In the genomic region with DNA sequence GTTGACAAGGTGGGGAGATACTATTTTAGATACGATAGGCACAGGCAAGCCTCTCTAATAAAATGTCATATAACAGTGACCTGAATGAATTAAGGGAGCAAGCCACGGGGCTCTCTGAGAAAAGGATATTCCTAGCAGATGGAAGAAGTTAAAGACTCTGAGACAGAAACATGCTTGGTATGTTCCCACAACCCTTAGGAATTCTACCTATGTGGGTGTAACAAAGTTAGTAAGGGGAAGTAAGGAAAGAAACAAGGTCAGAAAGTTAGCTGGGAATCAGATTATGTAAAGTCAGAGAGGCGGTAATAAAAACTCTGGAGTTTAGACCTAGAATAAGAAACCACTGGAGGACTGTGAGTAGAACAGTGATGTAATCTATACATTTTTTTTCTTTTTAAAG, we compare ENCODE assay signal across 19 cellular contexts. TPM values are rescaled to one million over a fixed set of nuclear protein-coding genes. Genes with fewer than 3 reads are reported as not detected.
A peak's percentile ranks its signal among the peaks of the same experiment; 100 is the strongest.
DNase-seq lines count a peak whose midpoint lies in the region; ATAC-seq and TF ChIP-seq lines count a peak whose summit lies in the region.
"Had no signal": no experiment of that assay in that cellular context is flagged by ENCODE, and none has a peak within 500 bp of the region (broad histone marks: within the 10 kb centered on the region; RNA-seq: fewer than 3 reads in every experiment).

No MANE protein-coding gene starts in this region.

- no peak overlapping the region for H3K27ac Mint-ChIP-seq in glutamatergic neuron (ENCODE audit: unreplicated experiment)
- H3K27ac Mint-ChIP-seq: CD4-positive, alpha-beta T cell; IgD-negative memory B cell; T-helper 17 cell had no signal

- peak; percentile 89 for ATAC-seq in SK-N-SH treated with all-trans-retinoic acid at 6 μM for 48 hours
- no peak for ATAC-seq in heart right ventricle
- ATAC-seq: gastroesophageal sphincter, left ventricle myocardium superior, Panc1, T-helper 17 cell had no signal

- H3K27me3 ChIP-seq in heart right ventricle: no peaks in the 10 kb centered on the region
- no peaks in the 10 kb centered on the region for H3K27me3 ChIP-seq in tibial nerve
- H3K27me3 ChIP-seq: gastroesophageal sphincter had no signal

- intact Hi-C loops in heart right ventricle (cut with DNase I): no loop called here

- H3K27ac ChIP-seq in heart right ventricle: no peak overlapping the region
- H3K27ac ChIP-seq in tibial nerve: no peak overlapping the region
- H3K27ac ChIP-seq: gastroesophageal sphincter had no signal

- H3K9me3 Mint-ChIP-seq in glutamatergic neuron (ENCODE audit: unreplicated experiment): no peaks in the 10 kb centered on the region
- H3K9me3 Mint-ChIP-seq: CD4-positive, alpha-beta T cell had no signal

- TF ChIP-seq EP300 in tibial nerve (IDR thresholded peaks at IDR 0.05): no peak

- peaks cover 2% of the 10 kb centered on the region for H3K27me3 Mint-ChIP-seq in glutamatergic neuron (ENCODE audit: unreplicated experiment)
- H3K27me3 Mint-ChIP-seq: CD4-positive, alpha-beta T cell; IgD-negative memory B cell; T-helper 17 cell had no signal

- no peak for TF ChIP-seq CTCF in retinal pigment epithelial cell (conservative IDR thresholded peaks at IDR 0.05; ENCODE audit: low read depth, low read length)
- TF ChIP-seq CTCF in heart right ventricle (IDR thresholded peaks at IDR 0.05): no peak
- TF ChIP-seq CTCF in glutamatergic neuron (IDR thresholded peaks at IDR 0.05; ENCODE audit: partially characterized antibody, unreplicated experiment): no peak
- TF ChIP-seq CTCF in tibial nerve (IDR thresholded peaks at IDR 0.05): no peak

- no peaks in the 10 kb centered on the region for H3K4me1 ChIP-seq in heart right ventricle
- no peaks in the 10 kb centered on the region for H3K4me1 ChIP-seq in tibial nerve
- H3K4me1 ChIP-seq: gastroesophageal sphincter had no signal

- no peak overlapping the region for H3K4me3 Mint-ChIP-seq in glutamatergic neuron (ENCODE audit: unreplicated experiment)
- H3K4me3 Mint-ChIP-seq: CD4-positive, alpha-beta T cell; IgD-negative memory B cell; neural crest cell; T-helper 17 cell had no signal

- TF ChIP-seq POLR2A in tibial nerve (IDR thresholded peaks at IDR 0.05): no peak

- peaks cover 0 to 10% (median 3%) of the 10 kb centered on the region in 11 donors for H3K9me3 ChIP-seq in heart right ventricle
- peaks cover 0 to 6% (median 0%) of the 10 kb centered on the region in 4 donors for H3K9me3 ChIP-seq in tibial nerve

- WGBS in heart right ventricle, 2 donors: 59 to 85% methylated on average over 3 of the region's 3 CpGs
- 75 to 80% methylated on average over 3 of the region's 3 CpGs for WGBS in tibial nerve, 2 donors

- DNase-seq in GM04504 (ENCODE audit: low read depth) (peak; percentile 71), glomerular visceral epithelial cell (ENCODE audit: extremely low spot score) (peak; percentile 45), retinal pigment epithelial cell (ENCODE audit: low read depth) (peak; percentile 43), heart right ventricle (no peak), glutamatergic neuron (no peak), tibial nerve (ENCODE audit: low spot score in 2 of 2) (no peak)
- no peak for DNase-seq in activated CD4-positive, CD25-positive, alpha-beta regulatory T cell treated with anti-CD3 and anti-CD28 coated beads, Interleukin-2, amount 50 U/mL, for 72 hours
- DNase-seq: activated CD4-positive, alpha-beta T cell treated with anti-CD3 and anti-CD28 coated beads for 4 hours; CD4-positive, alpha-beta T cell; left ventricle myocardium superior; NCI-H524; stimulated activated naive CD4-positive, alpha-beta T cell treated with Interleukin-2 at 50 U/mL for 16 hours; T-helper 17 cell had no signal

- peaks cover 14% of the 10 kb centered on the region for H3K4me1 Mint-ChIP-seq in glutamatergic neuron (ENCODE audit: low read depth, unreplicated experiment)
- H3K4me1 Mint-ChIP-seq: IgD-negative memory B cell, neural crest cell had no signal

- H3K4me3 ChIP-seq in retinal pigment epithelial cell (ENCODE audit: low read length) (no peak overlapping the region), heart right ventricle (no peak overlapping the region), tibial nerve (no peak overlapping the region)
- H3K4me3 ChIP-seq: gastroesophageal sphincter had no signal

- H3K36me3 ChIP-seq in heart right ventricle: peaks cover 0 to 22% (median 0%) of the 10 kb centered on the region in 9 donors
- H3K36me3 ChIP-seq in tibial nerve: peaks cover 0 to 12% (median 0%) of the 10 kb centered on the region in 3 donors

- peaks cover 5% of the 10 kb centered on the region for H3K36me3 Mint-ChIP-seq in glutamatergic neuron (ENCODE audit: unreplicated experiment)

TF ChIP-seq in SK-N-SH treated with all-trans-retinoic acid at 6 μM for 48 hours, 23 proteins besides CTCF, POLR2A, EP300 and RAD21:
- TF ChIP-seq SNAI2 (CRISPR knock-in tag; IDR thresholded peaks at IDR 0.05) (no peak), ISL1 (CRISPR knock-in tag; IDR thresholded peaks at IDR 0.05) (peak; percentile 68; the same call in 1 of the 2 replicates)
- TF ChIP-seq, protein P1, sequence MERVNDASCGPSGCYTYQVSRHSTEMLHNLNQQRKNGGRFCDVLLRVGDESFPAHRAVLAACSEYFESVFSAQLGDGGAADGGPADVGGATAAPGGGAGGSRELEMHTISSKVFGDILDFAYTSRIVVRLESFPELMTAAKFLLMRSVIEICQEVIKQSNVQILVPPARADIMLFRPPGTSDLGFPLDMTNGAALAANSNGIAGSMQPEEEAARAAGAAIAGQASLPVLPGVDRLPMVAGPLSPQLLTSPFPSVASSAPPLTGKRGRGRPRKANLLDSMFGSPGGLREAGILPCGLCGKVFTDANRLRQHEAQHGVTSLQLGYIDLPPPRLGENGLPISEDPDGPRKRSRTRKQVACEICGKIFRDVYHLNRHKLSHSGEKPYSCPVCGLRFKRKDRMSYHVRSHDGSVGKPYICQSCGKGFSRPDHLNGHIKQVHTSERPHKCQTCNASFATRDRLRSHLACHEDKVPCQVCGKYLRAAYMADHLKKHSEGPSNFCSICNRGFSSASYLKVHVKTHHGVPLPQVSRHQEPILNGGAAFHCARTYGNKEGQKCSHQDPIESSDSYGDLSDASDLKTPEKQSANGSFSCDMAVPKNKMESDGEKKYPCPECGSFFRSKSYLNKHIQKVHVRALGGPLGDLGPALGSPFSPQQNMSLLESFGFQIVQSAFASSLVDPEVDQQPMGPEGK (CRISPR knock-in tag; IDR thresholded peaks at IDR 0.05; ENCODE audit: borderline replicate concordance): peak; percentile 30; the same call in 1 of the 2 replicates

RNA-seq across cellular contexts. Expression of a gene that starts 59.7 kb away (rescaled TPM):
- total RNA-seq in heart right ventricle: not detected
- polyA plus RNA-seq in heart right ventricle: not detected
- total RNA-seq in glutamatergic neuron (ENCODE audit: unreplicated experiment): not detected
- total RNA-seq in tibial nerve: not detected
- total RNA-seq: CD4-positive, alpha-beta T cell; G401; gastroesophageal sphincter; left ventricle myocardium superior; neural crest cell; T-helper 17 cell had no signal
- polyA plus RNA-seq: IgD-negative memory B cell had no signal

Comparison
In these comparisons a context has a peak if more than half of its experiments do, and no peak if none do; other contexts are left out.
1. DNase-seq: peak in GM04504 (single experiment), glomerular visceral epithelial cell (single experiment) and retinal pigment epithelial cell (single experiment); none in heart right ventricle (0 of 2), activated CD4-positive, CD25-positive, alpha-beta regulatory T cell treated with anti-CD3 and anti-CD28 coated beads, Interleukin-2, amount 50 U/mL, for 72 hours (single experiment), glutamatergic neuron (single experiment) and tibial nerve (0 of 2).